In the genomic region with DNA sequence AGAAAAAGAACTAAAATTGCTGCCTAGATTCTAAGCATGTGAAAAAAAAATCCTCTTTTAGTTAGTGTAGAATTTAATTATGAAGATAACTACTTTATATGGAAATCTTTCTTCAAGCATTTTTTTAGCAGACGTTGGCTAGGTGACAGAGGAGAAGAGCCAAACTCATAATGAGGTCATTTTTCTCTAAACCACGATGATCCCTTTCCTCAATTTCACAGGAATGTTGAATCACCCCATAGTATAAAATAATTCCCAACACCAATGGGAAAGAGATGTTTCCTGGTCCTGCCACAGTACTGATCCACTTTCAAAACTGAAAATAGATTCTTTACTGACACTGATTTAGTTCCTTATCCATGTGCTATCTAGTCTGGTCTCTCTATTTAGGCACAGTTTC, we compare ENCODE assay signal across 17 cellular contexts.
DNase-seq lines count a peak whose midpoint lies in the region; ATAC-seq and TF ChIP-seq lines count a peak whose summit lies in the region.
"Had no signal": no experiment of that assay in that cellular context is flagged by ENCODE, and none has a peak within 500 bp of the region (broad histone marks: within the 10 kb centered on the region; RNA-seq: fewer than 3 reads in every experiment).

No MANE protein-coding gene starts in this region.

- ATAC-seq in GM21737 (IDR thresholded peaks at IDR 0.05; ENCODE audit: unreplicated experiment) (no peak), HG03442 (IDR thresholded peaks at IDR 0.05; ENCODE audit: unreplicated experiment) (no peak), GM19397 (IDR thresholded peaks at IDR 0.05; ENCODE audit: unreplicated experiment) (no peak)
- ATAC-seq: K562 had no signal

- in situ Hi-C loops in astrocyte of the spinal cord (cut with HindIII; ENCODE audit: low sequenced_read_pairs), result no loop called here

- DNase-seq in EL, result peak; percentile 6
- DNase-seq in LHCN-M2 (ENCODE audit: low read depth), result peak; percentile 13
- DNase-seq in astrocyte of the spinal cord (ENCODE audit: low read depth, low spot score), result peak; percentile 10
- peak; percentile 18 for DNase-seq in stromal cell of bone marrow (ENCODE audit: low read depth)
- DNase-seq: BE2C; CD4-positive, alpha-beta memory T cell; H9; NCI-H1048; NCI-H146; NCI-H226; NCI-H524 treated with DMSO at 0.1 percent for 48 hours; RPMI8226; SIG-M5 had no signal

- H3K4me3 ChIP-seq in astrocyte of the spinal cord (ENCODE audit: low read depth, low read length), result no peak overlapping the region
- H3K4me3 ChIP-seq: K562 had no signal

- TF ChIP-seq CTCF in astrocyte of the spinal cord (IDR thresholded peaks at IDR 0.05; ENCODE audit: low read depth, low read length), result no peak
